Comparison of ENCODE assay signal across 1 cellular context in the genomic region with DNA sequence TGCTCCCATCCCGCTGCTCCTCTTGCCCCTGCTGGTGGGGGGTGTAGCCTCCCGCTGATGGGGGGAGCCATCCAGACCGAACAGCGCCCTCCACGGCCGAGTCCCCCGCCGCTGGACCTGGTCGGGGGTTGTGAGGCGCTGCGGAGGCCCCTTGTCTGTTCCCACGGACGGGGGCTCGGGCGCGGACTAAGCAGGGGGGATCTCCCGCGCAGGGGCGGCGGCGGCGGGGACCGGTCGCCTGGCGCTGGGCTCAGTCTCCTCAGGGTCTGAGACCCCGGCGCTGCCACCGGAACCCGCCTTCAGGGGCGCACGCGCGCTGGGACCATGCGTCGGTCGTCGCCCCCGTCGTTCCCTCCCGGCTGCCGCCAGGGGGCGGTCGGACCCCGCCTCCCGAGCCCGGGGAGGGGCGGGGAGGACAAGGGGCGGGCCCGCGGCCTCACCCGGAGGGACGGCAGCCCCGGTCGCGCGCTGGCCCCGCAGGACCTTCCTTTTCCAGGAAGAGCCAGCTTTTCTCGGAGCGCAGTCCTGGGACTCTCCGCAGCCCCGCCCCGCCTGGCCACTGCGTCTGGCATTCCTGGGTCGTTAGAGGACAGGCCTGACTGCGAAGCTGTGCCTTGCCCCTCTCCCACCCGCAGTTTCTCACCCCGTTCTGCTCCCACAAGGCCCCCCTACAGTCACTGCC.
A peak's percentile ranks its signal among the peaks of the same experiment; 100 is the strongest.
TF ChIP-seq lines count a peak whose summit lies in the region.

No MANE protein-coding gene starts in this region.

TF ChIP-seq in HepG2, 621 proteins besides CTCF, POLR2A, EP300 and RAD21 (continued from another document and continues in another):
- TF ChIP-seq LRRFIP1 (CRISPR knock-in tag; conservative IDR thresholded peaks at IDR 0.05) (no peak), ZNF562 (CRISPR knock-in tag; IDR thresholded peaks at IDR 0.05; ENCODE audit: borderline replicate concordance) (no peak), GLI4 (CRISPR knock-in tag; IDR thresholded peaks at IDR 0.05; ENCODE audit: borderline replicate concordance) (no peak), MYPOP (CRISPR knock-in tag; IDR thresholded peaks at IDR 0.05) (peak; percentile 78), ZNF781 (CRISPR knock-in tag; IDR thresholded peaks at IDR 0.05; ENCODE audit: borderline replicate concordance, not compliant biosample characterization) (no peak), JUN (CRISPR knock-in tag; IDR thresholded peaks at IDR 0.05) (peak; percentile 33; the same call in 1 of the 2 replicates), NBN (conservative IDR thresholded peaks at IDR 0.05) (no peak), ASH2L (IDR thresholded peaks at IDR 0.05; ENCODE audit: insufficient read length, low read depth, low read length) (peak; percentile 42), KLF12 (CRISPR knock-in tag; IDR thresholded peaks at IDR 0.05; ENCODE audit: borderline replicate concordance) (peak; percentile 77; the same call in 1 of the 2 replicates), PAX8 (CRISPR knock-in tag; IDR thresholded peaks at IDR 0.05; ENCODE audit: borderline replicate concordance) (no peak), BHLHE40 (IDR thresholded peaks at IDR 0.05; ENCODE audit: low read length) (no peak), PHF8 (CRISPR knock-in tag; IDR thresholded peaks at IDR 0.05) (peak; percentile 66), NR1H2 (CRISPR knock-in tag; IDR thresholded peaks at IDR 0.05; ENCODE audit: borderline replicate concordance, low read depth) (no peak), TOE1 (CRISPR knock-in tag; IDR thresholded peaks at IDR 0.05) (no peak), ZMYM4 (CRISPR knock-in tag; IDR thresholded peaks at IDR 0.05) (peak; percentile 70; the same call in 1 of the 2 replicates), ZSCAN21 (CRISPR knock-in tag; IDR thresholded peaks at IDR 0.05; ENCODE audit: borderline replicate concordance) (peak; percentile 86; the same call in 1 of the 2 replicates), SATB2 (CRISPR knock-in tag; IDR thresholded peaks at IDR 0.05) (no peak), BCL6 (CRISPR knock-in tag; IDR thresholded peaks at IDR 0.05) (peak; percentile 36; the same call in 1 of the 2 replicates), ZNF883 (CRISPR knock-in tag; IDR thresholded peaks at IDR 0.05; ENCODE audit: not compliant biosample characterization) (peak; percentile 88), ZNF256 (CRISPR knock-in tag; conservative IDR thresholded peaks at IDR 0.05) (no peak), SNAPC2 (CRISPR knock-in tag; IDR thresholded peaks at IDR 0.05) (no peak), FOXK2 (IDR thresholded peaks at IDR 0.05) (no peak), EEA1 (CRISPR knock-in tag; IDR thresholded peaks at IDR 0.05; ENCODE audit: borderline replicate concordance) (peak; percentile 78; the same call in 1 of the 2 replicates), ELK4 (CRISPR knock-in tag; IDR thresholded peaks at IDR 0.05; ENCODE audit: borderline replicate concordance) (no peak), JDP2 (CRISPR knock-in tag; IDR thresholded peaks at IDR 0.05; ENCODE audit: borderline replicate concordance) (no peak), ELF1 (CRISPR knock-in tag; IDR thresholded peaks at IDR 0.05) (peak; percentile 51; the same call in 1 of the 2 replicates), ZNF740 (CRISPR knock-in tag; IDR thresholded peaks at IDR 0.05) (peak; percentile 99), ETV6 (CRISPR knock-in tag; conservative IDR thresholded peaks at IDR 0.05) (no peak), ZNF780A (CRISPR knock-in tag; IDR thresholded peaks at IDR 0.05) (no peak), HINFP (CRISPR knock-in tag; IDR thresholded peaks at IDR 0.05; ENCODE audit: low read depth) (no peak), SP1 (IDR thresholded peaks at IDR 0.05) (no peak), SP1 (CRISPR knock-in tag; IDR thresholded peaks at IDR 0.05) (peak; percentile 79), JUNB (CRISPR knock-in tag; IDR thresholded peaks at IDR 0.05; ENCODE audit: borderline replicate concordance) (no peak), ZNF138 (CRISPR knock-in tag; IDR thresholded peaks at IDR 0.05; ENCODE audit: low read depth) (0 out of 2 replicates have a peak, but pooled peaks have one; percentile 25), ZSCAN31 (CRISPR knock-in tag; IDR thresholded peaks at IDR 0.05; ENCODE audit: low read depth) (peak; percentile 72), KAT8 (CRISPR knock-in tag; IDR thresholded peaks at IDR 0.05) (peak; percentile 66; the same call in 1 of the 2 replicates), NCOA5 (CRISPR knock-in tag; IDR thresholded peaks at IDR 0.05) (no peak), ZNF430 (CRISPR knock-in tag; IDR thresholded peaks at IDR 0.05) (no peak)
- TF ChIP-seq, protein P1, sequence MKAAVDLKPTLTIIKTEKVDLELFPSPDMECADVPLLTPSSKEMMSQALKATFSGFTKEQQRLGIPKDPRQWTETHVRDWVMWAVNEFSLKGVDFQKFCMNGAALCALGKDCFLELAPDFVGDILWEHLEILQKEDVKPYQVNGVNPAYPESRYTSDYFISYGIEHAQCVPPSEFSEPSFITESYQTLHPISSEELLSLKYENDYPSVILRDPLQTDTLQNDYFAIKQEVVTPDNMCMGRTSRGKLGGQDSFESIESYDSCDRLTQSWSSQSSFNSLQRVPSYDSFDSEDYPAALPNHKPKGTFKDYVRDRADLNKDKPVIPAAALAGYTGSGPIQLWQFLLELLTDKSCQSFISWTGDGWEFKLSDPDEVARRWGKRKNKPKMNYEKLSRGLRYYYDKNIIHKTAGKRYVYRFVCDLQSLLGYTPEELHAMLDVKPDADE (CRISPR knock-in tag; IDR thresholded peaks at IDR 0.05) = no peak
- TF ChIP-seq, protein P2, sequence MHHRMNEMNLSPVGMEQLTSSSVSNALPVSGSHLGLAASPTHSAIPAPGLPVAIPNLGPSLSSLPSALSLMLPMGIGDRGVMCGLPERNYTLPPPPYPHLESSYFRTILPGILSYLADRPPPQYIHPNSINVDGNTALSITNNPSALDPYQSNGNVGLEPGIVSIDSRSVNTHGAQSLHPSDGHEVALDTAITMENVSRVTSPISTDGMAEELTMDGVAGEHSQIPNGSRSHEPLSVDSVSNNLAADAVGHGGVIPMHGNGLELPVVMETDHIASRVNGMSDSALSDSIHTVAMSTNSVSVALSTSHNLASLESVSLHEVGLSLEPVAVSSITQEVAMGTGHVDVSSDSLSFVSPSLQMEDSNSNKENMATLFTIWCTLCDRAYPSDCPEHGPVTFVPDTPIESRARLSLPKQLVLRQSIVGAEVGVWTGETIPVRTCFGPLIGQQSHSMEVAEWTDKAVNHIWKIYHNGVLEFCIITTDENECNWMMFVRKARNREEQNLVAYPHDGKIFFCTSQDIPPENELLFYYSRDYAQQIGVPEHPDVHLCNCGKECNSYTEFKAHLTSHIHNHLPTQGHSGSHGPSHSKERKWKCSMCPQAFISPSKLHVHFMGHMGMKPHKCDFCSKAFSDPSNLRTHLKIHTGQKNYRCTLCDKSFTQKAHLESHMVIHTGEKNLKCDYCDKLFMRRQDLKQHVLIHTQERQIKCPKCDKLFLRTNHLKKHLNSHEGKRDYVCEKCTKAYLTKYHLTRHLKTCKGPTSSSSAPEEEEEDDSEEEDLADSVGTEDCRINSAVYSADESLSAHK (CRISPR knock-in tag; IDR thresholded peaks at IDR 0.05; ENCODE audit: borderline replicate concordance) = no peak
- TF ChIP-seq, protein P3, sequence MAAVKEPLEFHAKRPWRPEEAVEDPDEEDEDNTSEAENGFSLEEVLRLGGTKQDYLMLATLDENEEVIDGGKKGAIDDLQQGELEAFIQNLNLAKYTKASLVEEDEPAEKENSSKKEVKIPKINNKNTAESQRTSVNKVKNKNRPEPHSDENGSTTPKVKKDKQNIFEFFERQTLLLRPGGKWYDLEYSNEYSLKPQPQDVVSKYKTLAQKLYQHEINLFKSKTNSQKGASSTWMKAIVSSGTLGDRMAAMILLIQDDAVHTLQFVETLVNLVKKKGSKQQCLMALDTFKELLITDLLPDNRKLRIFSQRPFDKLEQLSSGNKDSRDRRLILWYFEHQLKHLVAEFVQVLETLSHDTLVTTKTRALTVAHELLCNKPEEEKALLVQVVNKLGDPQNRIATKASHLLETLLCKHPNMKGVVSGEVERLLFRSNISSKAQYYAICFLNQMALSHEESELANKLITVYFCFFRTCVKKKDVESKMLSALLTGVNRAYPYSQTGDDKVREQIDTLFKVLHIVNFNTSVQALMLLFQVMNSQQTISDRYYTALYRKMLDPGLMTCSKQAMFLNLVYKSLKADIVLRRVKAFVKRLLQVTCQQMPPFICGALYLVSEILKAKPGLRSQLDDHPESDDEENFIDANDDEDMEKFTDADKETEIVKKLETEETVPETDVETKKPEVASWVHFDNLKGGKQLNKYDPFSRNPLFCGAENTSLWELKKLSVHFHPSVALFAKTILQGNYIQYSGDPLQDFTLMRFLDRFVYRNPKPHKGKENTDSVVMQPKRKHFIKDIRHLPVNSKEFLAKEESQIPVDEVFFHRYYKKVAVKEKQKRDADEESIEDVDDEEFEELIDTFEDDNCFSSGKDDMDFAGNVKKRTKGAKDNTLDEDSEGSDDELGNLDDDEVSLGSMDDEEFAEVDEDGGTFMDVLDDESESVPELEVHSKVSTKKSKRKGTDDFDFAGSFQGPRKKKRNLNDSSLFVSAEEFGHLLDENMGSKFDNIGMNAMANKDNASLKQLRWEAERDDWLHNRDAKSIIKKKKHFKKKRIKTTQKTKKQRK (IDR thresholded peaks at IDR 0.05; ENCODE audit: low read length) = no peak
- TF ChIP-seq, protein P4, sequence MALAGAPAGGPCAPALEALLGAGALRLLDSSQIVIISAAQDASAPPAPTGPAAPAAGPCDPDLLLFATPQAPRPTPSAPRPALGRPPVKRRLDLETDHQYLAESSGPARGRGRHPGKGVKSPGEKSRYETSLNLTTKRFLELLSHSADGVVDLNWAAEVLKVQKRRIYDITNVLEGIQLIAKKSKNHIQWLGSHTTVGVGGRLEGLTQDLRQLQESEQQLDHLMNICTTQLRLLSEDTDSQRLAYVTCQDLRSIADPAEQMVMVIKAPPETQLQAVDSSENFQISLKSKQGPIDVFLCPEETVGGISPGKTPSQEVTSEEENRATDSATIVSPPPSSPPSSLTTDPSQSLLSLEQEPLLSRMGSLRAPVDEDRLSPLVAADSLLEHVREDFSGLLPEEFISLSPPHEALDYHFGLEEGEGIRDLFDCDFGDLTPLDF (CRISPR knock-in tag; IDR thresholded peaks at IDR 0.05) = no peak
- TF ChIP-seq, protein P5, sequence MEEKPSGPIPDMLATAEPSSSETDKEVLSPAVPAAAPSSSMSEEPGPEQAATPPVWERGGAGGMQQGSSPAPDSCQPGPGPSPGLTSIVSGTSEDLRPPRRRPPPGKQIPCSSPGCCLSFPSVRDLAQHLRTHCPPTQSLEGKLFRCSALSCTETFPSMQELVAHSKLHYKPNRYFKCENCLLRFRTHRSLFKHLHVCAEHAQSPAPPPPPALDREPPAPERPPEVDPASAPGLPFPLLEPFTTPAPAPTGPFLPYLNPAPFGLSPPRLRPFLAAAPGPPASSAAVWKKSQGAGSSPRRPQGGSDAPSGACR (CRISPR knock-in tag; IDR thresholded peaks at IDR 0.05) = no peak
